ENCODE assay signal across 10 cellular contexts in the genomic region with DNA sequence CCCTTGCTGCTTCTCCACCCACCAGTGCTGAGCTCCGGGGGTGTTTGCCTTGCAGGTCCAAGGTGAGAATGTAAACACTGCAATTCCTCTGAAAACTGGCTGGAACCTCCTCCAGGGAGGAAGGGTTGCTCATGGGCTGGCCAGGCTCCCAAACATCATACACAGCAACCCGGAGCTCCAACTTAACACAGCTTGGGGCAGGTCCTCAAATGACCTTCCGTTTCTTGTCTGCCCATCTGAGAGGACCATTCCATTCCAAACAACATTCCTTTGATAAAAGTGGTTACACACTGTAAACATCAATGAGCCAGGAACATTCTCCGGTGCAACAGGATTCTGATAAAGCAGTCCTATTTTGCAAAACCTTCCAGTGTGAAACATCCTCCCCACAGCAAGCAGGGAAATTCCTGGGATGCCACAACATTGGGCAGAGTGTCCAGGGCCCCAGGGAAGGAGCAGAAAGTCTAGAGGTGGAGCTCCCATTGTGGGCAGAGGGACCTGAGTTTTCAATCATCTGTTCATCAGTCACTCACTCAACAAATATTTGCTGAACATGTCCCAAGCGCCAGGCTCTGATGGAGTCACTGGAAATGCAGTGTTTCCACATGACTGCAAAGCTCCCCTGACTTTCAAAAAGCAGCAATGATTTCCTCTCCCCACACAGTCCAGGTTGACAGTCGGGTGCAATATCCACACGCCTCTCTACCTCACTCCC. TPM values are rescaled to one million over a fixed set of nuclear protein-coding genes. Genes with fewer than 3 reads are reported as not detected.
DNase-seq lines count a peak whose midpoint lies in the region; ATAC-seq and TF ChIP-seq lines count a peak whose summit lies in the region.
"Had no signal": no experiment of that assay in that cellular context is flagged by ENCODE, and none has a peak within 500 bp of the region (broad histone marks: within the 10 kb centered on the region; RNA-seq: fewer than 3 reads in every experiment).

No MANE protein-coding gene starts in this region.

- peaks cover 5% of the 10 kb centered on the region for H3K36me3 Mint-ChIP-seq in nephron progenitor cell (ENCODE audit: low read depth)
- H3K36me3 Mint-ChIP-seq: memory B cell had no signal

- H3K4me3 ChIP-seq in fibroblast of villous mesenchyme (ENCODE audit: low read depth, low read length) (peak overlapping the region; percentile 60), prostate gland (no peak overlapping the region)

- no peaks in the 10 kb centered on the region for H3K36me3 ChIP-seq in prostate gland

- H3K27me3 ChIP-seq in prostate gland (replicated peaks; ENCODE audit: insufficient read depth): no peaks in the 10 kb centered on the region

- no peak overlapping the region for H3K4me3 Mint-ChIP-seq in nephron progenitor cell
- H3K4me3 Mint-ChIP-seq: memory B cell; T-helper 1 cell treated with Interleukin-12 subunit alpha and Interleukin-12 subunit beta and Interleukin-4 antibody, amounts not matched to agents 30 μg/mL and 1 μg/mL, for 36 hours had no signal

- no peak for ATAC-seq in stimulated activated naive CD8-positive, alpha-beta T cell treated with anti-CD3 and anti-CD28 coated beads, Interleukin-15, Interleukin-2, amounts not matched to agents 100 U/mL and 50 U/mL, for 24 hours

- TF ChIP-seq CTCF in fibroblast of villous mesenchyme (IDR thresholded peaks at IDR 0.05; ENCODE audit: insufficient read depth, low read depth, low read length) (no peak), prostate gland (IDR thresholded peaks at IDR 0.05) (no peak), nephron progenitor cell (IDR thresholded peaks at IDR 0.05) (no peak)

- peaks cover 31% of the 10 kb centered on the region for H3K27me3 Mint-ChIP-seq in nephron progenitor cell (ENCODE audit: low read depth, poor library complexity)

- no peak for TF ChIP-seq POLR2A in prostate gland (IDR thresholded peaks at IDR 0.05)

- no peak overlapping the region for H3K27ac Mint-ChIP-seq in nephron progenitor cell
- H3K27ac Mint-ChIP-seq: memory B cell; T-helper 1 cell treated with Interleukin-12 subunit alpha and Interleukin-12 subunit beta and Interleukin-4 antibody, amounts not matched to agents 30 μg/mL and 1 μg/mL, for 36 hours had no signal

- 28% methylated on average over 7 of the region's 7 CpGs for WGBS in prostate gland

- no peaks in the 10 kb centered on the region for H3K9me3 ChIP-seq in prostate gland

- peak; percentile 99 for DNase-seq in EH (ENCODE audit: low read depth)
- DNase-seq in SW 1271 (lab: John Stamatoyannopoulos, UW): peak; percentile 72 to 89
- peak; percentile 97 for DNase-seq in fibroblast of villous mesenchyme (ENCODE audit: low read depth)
- DNase-seq in prostate gland (ENCODE audit: low spot score): peak; percentile 53
- DNase-seq in activated naive CD4-positive, alpha-beta T cell treated with anti-CD3 and anti-CD28 coated beads, Interleukin-2, amount 50 U/mL, for 16 hours: no peak
- DNase-seq in nephron progenitor cell: no peak
- DNase-seq in middle frontal gyrus (ENCODE audit: extremely low spot score, low spot score): no peak
- no peak for DNase-seq in stimulated activated naive CD8-positive, alpha-beta T cell treated with anti-CD3 and anti-CD28 coated beads, Interleukin-15, Interleukin-2, amounts not matched to agents 100 U/mL and 50 U/mL, for 24 hours

- peaks cover 24% of the 10 kb centered on the region for H3K4me1 Mint-ChIP-seq in nephron progenitor cell

- H3K9me3 Mint-ChIP-seq in nephron progenitor cell: peaks cover 15% of the 10 kb centered on the region
- H3K9me3 Mint-ChIP-seq: memory B cell; T-helper 1 cell treated with Interleukin-12 subunit alpha and Interleukin-12 subunit beta and Interleukin-4 antibody, amounts not matched to agents 30 μg/mL and 1 μg/mL, for 36 hours had no signal

- intact Hi-C loops in prostate gland (cut with DNase I): no loop called here

- H3K4me1 ChIP-seq in prostate gland (replicated peaks): no peaks in the 10 kb centered on the region

- H3K27ac ChIP-seq in prostate gland: peak overlapping the region in 1 of 2 donors; percentile 16

RNA-seq across cellular contexts. Expression of gene HEG1, which starts 7.3 kb away (rescaled TPM):
- 110 and 199 TPM in 2 replicates for total RNA-seq in fibroblast of villous mesenchyme
- total RNA-seq in prostate gland: 100 to 1,000 TPM in 1 of 2 donors, 10 to 100 TPM in 1; 27.5 to 130 TPM

Comparison
In these comparisons a context has a peak if more than half of its experiments do, and no peak if none do; other contexts are left out.
1. DNase-seq: peak in EH (single experiment), SW 1271 (2 of 2), fibroblast of villous mesenchyme (single experiment) and prostate gland (single experiment); none in activated naive CD4-positive, alpha-beta T cell treated with anti-CD3 and anti-CD28 coated beads, Interleukin-2, amount 50 U/mL, for 16 hours (single experiment), nephron progenitor cell (single experiment), middle frontal gyrus (single experiment) and stimulated activated naive CD8-positive, alpha-beta T cell treated with anti-CD3 and anti-CD28 coated beads, Interleukin-15, Interleukin-2, amounts not matched to agents 100 U/mL and 50 U/mL, for 24 hours (single experiment).